Comparison of ENCODE assay signal across 8 cellular contexts in genomic region chr4:6019316-6020263, GRCh38. TPM values are rescaled to one million over a fixed set of nuclear protein-coding genes. Genes with fewer than 3 reads are reported as not detected.
DNase-seq lines count a peak whose midpoint lies in the region; ATAC-seq and TF ChIP-seq lines count a peak whose summit lies in the region.

No MANE protein-coding gene starts in this region.

- no peak overlapping the region for H3K27ac Mint-ChIP-seq in activated T-helper 1 cell treated with anti-CD3 and anti-CD28 coated beads, Interleukin-12 subunit alpha, Interleukin-12 subunit beta, Interleukin-2, Interleukin-4 antibody, amounts not matched to agents 30 ng/mL and 10 ng/mL and 1 ng/mL, durations not matched to agents 14 hours and 24 hours and 36 hours

- H3K27me3 ChIP-seq in BE2C, result no peaks in the 10 kb centered on the region

- peak; percentile 55 for DNase-seq in BE2C
- DNase-seq in Daoy (ENCODE audit: low read depth), result peak; percentile 51
- peak; percentile 54 for DNase-seq in NB4 (ENCODE audit: low read depth)
- peak; percentile 13 for DNase-seq in activated T-helper 1 cell treated with anti-CD3 and anti-CD28 coated beads, Interleukin-12 subunit alpha, Interleukin-12 subunit beta, Interleukin-2, Interleukin-4 antibody, amounts not matched to agents 30 ng/mL and 10 ng/mL and 1 ng/mL, durations not matched to agents 14 hours and 24 hours and 36 hours (ENCODE audit: low spot score)
- DNase-seq in hippocampal formation (lab: John Stamatoyannopoulos, UW), result peak; percentile 25 to 51
- DNase-seq in stimulated activated CD4-positive, alpha-beta T cell treated with anti-CD3 and anti-CD28 coated beads, Interleukin-4, amount 100 ng/mL, for 24 hours, result peak; percentile 15
- DNase-seq in effector CD8-positive, alpha-beta T cell (lab: John Stamatoyannopoulos, UW), result no peak

- no peaks in the 10 kb centered on the region for H3K9me3 ChIP-seq in BE2C

- TF ChIP-seq CTCF in BE2C (IDR thresholded peaks at IDR 0.05; ENCODE audit: low read depth, low read length) (peak; percentile 93), NB4 (IDR thresholded peaks at IDR 0.05; ENCODE audit: low read depth, low read length) (peak; percentile 97)

- H3K27me3 Mint-ChIP-seq in activated T-helper 1 cell treated with anti-CD3 and anti-CD28 coated beads, Interleukin-12 subunit alpha, Interleukin-12 subunit beta, Interleukin-2, Interleukin-4 antibody, amounts not matched to agents 30 ng/mL and 10 ng/mL and 1 ng/mL, durations not matched to agents 14 hours and 24 hours and 36 hours (ENCODE audit: insufficient read depth), result peaks cover 2% of the 10 kb centered on the region

- intact Hi-C loops in activated T-helper 1 cell treated with anti-CD3 and anti-CD28 coated beads, Interleukin-12 subunit alpha, Interleukin-12 subunit beta, Interleukin-2, Interleukin-4 antibody, amounts not matched to agents 30 ng/mL and 10 ng/mL and 1 ng/mL, durations not matched to agents 14 hours and 24 hours and 36 hours (cut with micrococcal nuclease), result no loop called here

- no peaks in the 10 kb centered on the region for H3K36me3 ChIP-seq in BE2C

- H3K4me3 Mint-ChIP-seq in activated T-helper 1 cell treated with anti-CD3 and anti-CD28 coated beads, Interleukin-12 subunit alpha, Interleukin-12 subunit beta, Interleukin-2, Interleukin-4 antibody, amounts not matched to agents 30 ng/mL and 10 ng/mL and 1 ng/mL, durations not matched to agents 14 hours and 24 hours and 36 hours, result no peak overlapping the region

- ATAC-seq in HG03432 (IDR thresholded peaks at IDR 0.05; ENCODE audit: unreplicated experiment), result no peak

- H3K4me3 ChIP-seq in BE2C (ENCODE audit: low read depth, low read length), result no peak overlapping the region
- no peak overlapping the region for H3K4me3 ChIP-seq in NB4 (ENCODE audit: low read depth, low read length)

- no peaks in the 10 kb centered on the region for H3K9me3 Mint-ChIP-seq in activated T-helper 1 cell treated with anti-CD3 and anti-CD28 coated beads, Interleukin-12 subunit alpha, Interleukin-12 subunit beta, Interleukin-2, Interleukin-4 antibody, amounts not matched to agents 30 ng/mL and 10 ng/mL and 1 ng/mL, durations not matched to agents 14 hours and 24 hours and 36 hours

- H3K4me1 Mint-ChIP-seq in activated T-helper 1 cell treated with anti-CD3 and anti-CD28 coated beads, Interleukin-12 subunit alpha, Interleukin-12 subunit beta, Interleukin-2, Interleukin-4 antibody, amounts not matched to agents 30 ng/mL and 10 ng/mL and 1 ng/mL, durations not matched to agents 14 hours and 24 hours and 36 hours (ENCODE audit: low read depth), result no peaks in the 10 kb centered on the region

- H3K4me1 ChIP-seq in BE2C, result no peaks in the 10 kb centered on the region

- no peak for TF ChIP-seq POLR2A in NB4 (IDR thresholded peaks at IDR 0.05; ENCODE audit: extremely low read depth, insufficient read length)

- no peaks in the 10 kb centered on the region for H3K36me3 Mint-ChIP-seq in activated T-helper 1 cell treated with anti-CD3 and anti-CD28 coated beads, Interleukin-12 subunit alpha, Interleukin-12 subunit beta, Interleukin-2, Interleukin-4 antibody, amounts not matched to agents 30 ng/mL and 10 ng/mL and 1 ng/mL, durations not matched to agents 14 hours and 24 hours and 36 hours (ENCODE audit: low read depth)

RNA-seq across cellular contexts. Expression of gene C4orf50, which starts 1.4 kb away (rescaled TPM):
- 0.71 TPM for polyA plus RNA-seq in BE2C (2012; ENCODE audit: insufficient read depth, insufficient read length, low read depth)
- not detected in 2 replicates for total RNA-seq in Daoy (2014; rRNA removed; shearing (Covaris generic))
- total RNA-seq in activated T-helper 1 cell treated with anti-CD3 and anti-CD28 coated beads, Interleukin-12 subunit alpha, Interleukin-12 subunit beta, Interleukin-2, Interleukin-4 antibody, amounts not matched to agents 30 ng/mL and 10 ng/mL and 1 ng/mL, durations not matched to agents 14 hours and 24 hours and 36 hours, result 0.52 and 0.54 TPM in 2 replicates
